Comparison of ENCODE assay signal across 8 cellular contexts in genomic region chr9:12640021-12640587, GRCh38. TPM values are rescaled to one million over a fixed set of nuclear protein-coding genes. Genes with fewer than 3 reads are reported as not detected.
DNase-seq lines count a peak whose midpoint lies in the region; ATAC-seq, FAIRE-seq and TF ChIP-seq lines count a peak whose summit lies in the region.

No MANE protein-coding gene starts in this region.

- CTCF ChIA-PET in BJ (lab: Yijun Ruan, JAX), result interaction anchor here (0.6 to 1.7 kb wide), 3 partner anchors 11 to 1030 kb away, joined by 3 to 5 read pairs (median 5); no protein-coding TSS in a partner anchor
- CTCF ChIA-PET in HEK293T (lab: Yijun Ruan, JAX), result interaction anchor here (0.7 to 1.5 kb wide), 4 partner anchors 33 to 183 kb away, joined by 3 to 11 read pairs (median 4); no protein-coding TSS in a partner anchor
- CTCF ChIA-PET in endothelial cell of umbilical vein (lab: Charles Lee), result interaction anchor here (0.7 to 3.0 kb wide), 19 partner anchors 9 to 1784 kb away, joined by 3 to 33 read pairs (median 6); no protein-coding TSS in a partner anchor

- no peak overlapping the region for H3K4me2 ChIP-seq in endothelial cell of umbilical vein (ENCODE audit: insufficient read depth, low read length)

- dilution Hi-C loops in endothelial cell of umbilical vein (cut with MboI; ENCODE audit: extremely low pct_ligation_motif_present, low sequenced_read_pairs), result no loop called here

- no peak overlapping the region for H3K4me3 Mint-ChIP-seq in osteocyte (ENCODE audit: unreplicated experiment)

- ATAC-seq in HG03280 (IDR thresholded peaks at IDR 0.05; ENCODE audit: unreplicated experiment) (no peak), HG02798 (IDR thresholded peaks at IDR 0.05; ENCODE audit: poor library complexity, unreplicated experiment) (no peak), HG02973 (IDR thresholded peaks at IDR 0.05; ENCODE audit: unreplicated experiment) (no peak)

- H3K9me3 Mint-ChIP-seq in osteocyte (ENCODE audit: unreplicated experiment), result no peaks in the 10 kb centered on the region

- BruUV-seq in endothelial cell of umbilical vein (replicated peaks; lab: Mats Ljungman, UMichigan), result no TSS peak

- intact Hi-C loops in endothelial cell of umbilical vein (cut with micrococcal nuclease), result loop anchor here (2.0 to 5.0 kb wide), 4 partner anchors 85 to 1783 kb away; no protein-coding TSS in a partner anchor

- H3K9me1 ChIP-seq in endothelial cell of umbilical vein (replicated peaks; ENCODE audit: control insufficient read depth, extremely low read depth, insufficient read depth, low read length), result no peaks in the 10 kb centered on the region

- FAIRE-seq in endothelial cell of umbilical vein (lab: Jason Lieb, UNC), result no peak

- H3K36me3 Mint-ChIP-seq in osteocyte (ENCODE audit: unreplicated experiment), result no peaks in the 10 kb centered on the region

- H3K4me1 Mint-ChIP-seq in osteocyte (ENCODE audit: unreplicated experiment), result no peaks in the 10 kb centered on the region

- no peak for TF ChIP-seq POLR2A in endothelial cell of umbilical vein (IDR thresholded peaks at IDR 0.05; ENCODE audit: low read depth, low read length)

- H3K4me3 ChIP-seq in BJ (ENCODE audit: low read depth, low read length) (no peak overlapping the region), endothelial cell of umbilical vein (replicated peaks in 1 of 3; ENCODE audit: insufficient read depth in 1 of 3, low read depth in 1 of 3, low read length in 3 of 3) (no peak overlapping the region)

- peak; percentile 1 for DNase-seq in BJ (ENCODE audit: low read depth)
- DNase-seq in HEK293T (ENCODE audit: extremely low spot score), result peak; percentile 8
- peak; percentile 82 for DNase-seq in NCI-H748 (lab: John Stamatoyannopoulos, UW; ENCODE audit: unreplicated experiment)
- DNase-seq in endothelial cell of umbilical vein (ENCODE audit: low read depth, low spot score), result peak; percentile 64
- DNase-seq in osteocyte (ENCODE audit: extremely low spot score, unreplicated experiment), result no peak

- H3K79me2 ChIP-seq in endothelial cell of umbilical vein (ENCODE audit: control insufficient read depth, insufficient read depth, low read length), result no peaks in the 10 kb centered on the region

- no peak overlapping the region for H3K27ac Mint-ChIP-seq in osteocyte (ENCODE audit: unreplicated experiment)

- H3K27me3 ChIP-seq in BJ (ENCODE audit: control insufficient read depth, insufficient read depth, low read length) (no peaks in the 10 kb centered on the region), endothelial cell of umbilical vein (ENCODE audit: control insufficient read depth in 2 of 2, insufficient read depth in 2 of 2, low read length in 2 of 2) (peaks cover 3 to 5% of the 10 kb centered on the region in 2 experiments)

- H3K9me3 ChIP-seq in endothelial cell of umbilical vein (replicated peaks; ENCODE audit: control insufficient read depth, insufficient read depth, low read length), result no peaks in the 10 kb centered on the region

- TF ChIP-seq CTCF in BJ (IDR thresholded peaks at IDR 0.05; ENCODE audit: insufficient read depth, low read depth, low read length) (peak; percentile 42), endothelial cell of umbilical vein (IDR thresholded peaks at IDR 0.05; ENCODE audit: extremely low read depth in 1 of 2, insufficient read depth in 1 of 2, low read depth in 1 of 2, low read length in 2 of 2) (peak in 1 of 2 donors; percentile 31), osteocyte (IDR thresholded peaks at IDR 0.05) (peak; percentile 63)

- H3K4me1 ChIP-seq in endothelial cell of umbilical vein (ENCODE audit: control insufficient read depth, extremely low read depth, insufficient read depth, low read length), result no peaks in the 10 kb centered on the region

- POLR2A ChIA-PET in BJ (lab: Charles Lee) (no interaction called here), HEK293T (lab: Yijun Ruan, JAX) (no interaction called here), endothelial cell of umbilical vein (lab: Charles Lee) (no interaction called here)

- no peak overlapping the region for H3K27ac ChIP-seq in endothelial cell of umbilical vein (ENCODE audit: insufficient read depth, low read depth, low read length)

- peaks cover 53% of the 10 kb centered on the region for H3K27me3 Mint-ChIP-seq in osteocyte (ENCODE audit: unreplicated experiment)

- no peak overlapping the region for H3K9ac ChIP-seq in endothelial cell of umbilical vein (replicated peaks; ENCODE audit: extremely low read depth, insufficient read depth, low read length)

- H4K20me1 ChIP-seq in endothelial cell of umbilical vein (replicated peaks; ENCODE audit: control insufficient read depth, extremely low read depth, insufficient read depth, low read length), result no peaks in the 10 kb centered on the region

- H2AFZ ChIP-seq in endothelial cell of umbilical vein (ENCODE audit: low read depth, low read length), result no peak overlapping the region

- H3K36me3 ChIP-seq in BJ (ENCODE audit: control insufficient read depth, insufficient read depth, low read length), result no peaks in the 10 kb centered on the region
- H3K36me3 ChIP-seq in endothelial cell of umbilical vein (ENCODE audit: control insufficient read depth in 2 of 2, extremely low read depth in 1 of 2, insufficient read depth in 2 of 2, low read length in 2 of 2), result no peaks in the 10 kb centered on the region

TF ChIP-seq in HEK293T, 16 proteins besides CTCF, POLR2A, EP300 and RAD21:
- TF ChIP-seq ELF4 (IDR thresholded peaks at IDR 0.05) (no peak), FOXA1 (IDR thresholded peaks at IDR 0.05) (no peak), ARNT (IDR thresholded peaks at IDR 0.05) (no peak), TARDBP (IDR thresholded peaks at IDR 0.05) (no peak), BHLHE40 (IDR thresholded peaks at IDR 0.05; ENCODE audit: borderline replicate concordance) (no peak), LEF1 (IDR thresholded peaks at IDR 0.05; ENCODE audit: borderline replicate concordance) (no peak), NFRKB (IDR thresholded peaks at IDR 0.05) (no peak), FOXK2 (IDR thresholded peaks at IDR 0.05) (no peak), SP1 (IDR thresholded peaks at IDR 0.05) (no peak), L3MBTL2 (conservative IDR thresholded peaks at IDR 0.05) (no peak)
TF ChIP-seq in HEK293T: peak in this region for 0.

TF ChIP-seq in endothelial cell of umbilical vein, 7 proteins besides CTCF, POLR2A, EP300 and RAD21:
- no peak for TF ChIP-seq GATA2 (IDR thresholded peaks at IDR 0.05; ENCODE audit: insufficient read depth, insufficient read length, low read depth, low read length)
- no peak for TF ChIP-seq JUN (IDR thresholded peaks at IDR 0.05; ENCODE audit: borderline replicate concordance, insufficient read depth, insufficient read length, low read depth)
- TF ChIP-seq MYC (IDR thresholded peaks at IDR 0.05; ENCODE audit: low read depth, low read length), result no peak
- TF ChIP-seq MAX (IDR thresholded peaks at IDR 0.05; ENCODE audit: insufficient read depth, insufficient read length), result no peak
- TF ChIP-seq EZH2 (IDR thresholded peaks at IDR 0.05; ENCODE audit: borderline replicate concordance, low read depth, low read length, severe bottlenecking), result no peak
- no peak for TF ChIP-seq FOS (IDR thresholded peaks at IDR 0.05; ENCODE audit: borderline replicate concordance, insufficient read depth, low read length)
- no peak for TF ChIP-seq POLR2AphosphoS5 (IDR thresholded peaks at IDR 0.05; ENCODE audit: insufficient read depth, low read depth, low read length)

RNA-seq across cellular contexts. Expression of gene TYRP1, which starts 53.1 kb away (rescaled TPM):
- polyA plus RNA-seq in BJ (2011; rRNA removed) (0.10 and 0.13 TPM in 2 replicates), endothelial cell of umbilical vein (0.40 and 0.63 TPM in 2 replicates)
- not detected in 2 replicates for polyA minus RNA-seq in BJ (2011; rRNA and poly(A)+ RNA removed)
- total RNA-seq in endothelial cell of umbilical vein (not detected in 2 replicates), osteocyte (not detected in 2 replicates)
- 0.35 and 0.39 TPM in 2 replicates for polyA plus RNA-seq in endothelial cell of umbilical vein (2011; cell fraction: cytosol; rRNA removed)
- 0.63 and 0.88 TPM in 2 replicates for polyA plus RNA-seq in endothelial cell of umbilical vein (2011; cell fraction: nucleus; rRNA removed)
- polyA plus RNA-seq in endothelial cell of umbilical vein (2012), result 0.46 and 0.68 TPM in 2 replicates
- polyA minus RNA-seq in endothelial cell of umbilical vein, result 0.87 and 1.7 TPM in 2 replicates
- not detected for polyA minus RNA-seq in endothelial cell of umbilical vein (2011; cell fraction: cytosol; rRNA and poly(A)+ RNA removed)
- 0.19 and 0.87 TPM in 2 replicates for polyA minus RNA-seq in endothelial cell of umbilical vein (2011; cell fraction: nucleus; rRNA and poly(A)+ RNA removed)
